ENCODE assay signal across 10 cellular contexts in the genomic region with DNA sequence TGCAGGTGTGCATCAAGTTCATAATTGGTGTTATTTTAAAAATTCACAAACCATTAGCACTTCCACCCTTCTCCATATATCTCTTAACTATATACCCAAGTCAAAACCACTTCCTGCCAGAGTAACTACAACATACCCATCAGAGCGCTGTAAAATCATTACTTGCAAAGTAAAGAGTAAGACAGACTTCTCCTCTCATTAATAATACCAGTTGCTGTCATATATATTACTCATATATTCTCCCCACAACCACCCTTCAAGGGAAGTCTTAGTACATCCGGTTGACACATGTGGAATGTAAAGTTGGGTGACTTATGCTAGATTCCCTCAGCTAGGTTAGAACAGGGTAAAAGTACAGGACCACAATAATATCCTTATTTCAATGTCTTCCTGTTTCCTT. TPM values are rescaled to one million over a fixed set of nuclear protein-coding genes. Genes with fewer than 3 reads are reported as not detected.
DNase-seq lines count a peak whose midpoint lies in the region; ATAC-seq and TF ChIP-seq lines count a peak whose summit lies in the region.
"Had no signal": no experiment of that assay in that cellular context is flagged by ENCODE, and none has a peak within 500 bp of the region (broad histone marks: within the 10 kb centered on the region; RNA-seq: fewer than 3 reads in every experiment).

No MANE protein-coding gene starts in this region.

- H3K4me3 Mint-ChIP-seq in CD8-positive, alpha-beta memory T cell = peak overlapping the region in 4 of 7 donors; percentile 0 to 42 (median 2)

- no peak for TF ChIP-seq POLR2A in spleen (IDR thresholded peaks at IDR 0.05)

- no peak overlapping the region for H3K4me3 ChIP-seq in CD8-positive, alpha-beta memory T cell (ENCODE audit: low read length)
- no peak overlapping the region for H3K4me3 ChIP-seq in spleen
- H3K4me3 ChIP-seq in heart right ventricle = no peak overlapping the region

- ATAC-seq in GM21526 (IDR thresholded peaks at IDR 0.05; ENCODE audit: low FRiP score, unreplicated experiment) = peak; percentile 38
- peak; percentile 63 for ATAC-seq in HG03571 (IDR thresholded peaks at IDR 0.05; ENCODE audit: unreplicated experiment)
- ATAC-seq in heart right ventricle = no peak

- peaks cover 28% of the 10 kb centered on the region for H3K4me1 ChIP-seq in CD8-positive, alpha-beta memory T cell (ENCODE audit: insufficient read depth, low read length)
- H3K4me1 ChIP-seq in spleen = peaks cover 0 to 31% (median 18%) of the 10 kb centered on the region in 6 donors
- peaks cover 0 to 17% (median 4%) of the 10 kb centered on the region in 9 donors for H3K4me1 ChIP-seq in heart right ventricle

- H3K27ac Mint-ChIP-seq in CD8-positive, alpha-beta memory T cell = peak overlapping the region in 7 of 8 donors; percentile 1 to 75 (median 39)

- WGBS in spleen, 5 donors = 19 to 39% (median 31%) methylated on average over 2 of the region's 2 CpGs
- 83 to 91% methylated on average over 2 of the region's 2 CpGs for WGBS in heart right ventricle, 2 donors

- H3K27me3 ChIP-seq in CD8-positive, alpha-beta memory T cell (ENCODE audit: insufficient read depth, low read length, poor library complexity, severe bottlenecking) = no peaks in the 10 kb centered on the region
- peaks cover 0 to 3% (median 0%) of the 10 kb centered on the region in 7 donors for H3K27me3 ChIP-seq in spleen (replicated peaks in 1 of 7)
- peaks cover 0 to 9% (median 0%) of the 10 kb centered on the region in 7 donors for H3K27me3 ChIP-seq in heart right ventricle

- no peaks in the 10 kb centered on the region for H3K9me3 Mint-ChIP-seq in CD8-positive, alpha-beta memory T cell

- peak overlapping the region; percentile 11 for H3K27ac ChIP-seq in CD8-positive, alpha-beta memory T cell (ENCODE audit: low read depth, low read length)
- H3K27ac ChIP-seq in spleen = peak overlapping the region in 1 of 8 donors; percentile 22
- H3K27ac ChIP-seq in heart right ventricle = no peak overlapping the region

- H3K9me3 ChIP-seq in CD8-positive, alpha-beta memory T cell (ENCODE audit: low read length) = no peaks in the 10 kb centered on the region
- H3K9me3 ChIP-seq in spleen (peaks cover 0 to 3% (median 0%) of the 10 kb centered on the region in 8 donors), heart right ventricle (peaks cover 0 to 5% (median 0%) of the 10 kb centered on the region in 11 donors)

- TF ChIP-seq CTCF in spleen (IDR thresholded peaks at IDR 0.05 in 8 of 11, conservative IDR thresholded peaks at IDR 0.05 in 3 of 11) = no peak
- TF ChIP-seq CTCF in heart right ventricle (IDR thresholded peaks at IDR 0.05) = no peak

- no peaks in the 10 kb centered on the region for H3K36me3 ChIP-seq in CD8-positive, alpha-beta memory T cell (ENCODE audit: insufficient read depth, low read length)
- no peaks in the 10 kb centered on the region for H3K36me3 ChIP-seq in spleen
- H3K36me3 ChIP-seq in heart right ventricle = no peaks in the 10 kb centered on the region

- no peak for DNase-seq in CD8-positive, alpha-beta memory T cell
- peak; percentile 68 for DNase-seq in amniotic epithelial cell (ENCODE audit: low read depth)
- DNase-seq in spleen = no peak
- no peak for DNase-seq in NCI-H1092 treated with DMSO at 0.1 percent for 48 hours (lab: John Stamatoyannopoulos, UW)
- DNase-seq in heart right ventricle = no peak
- DNase-seq in activated CD8-positive, alpha-beta memory T cell treated with anti-CD3 and anti-CD28 coated beads, Interleukin-2, amount 50 U/mL, for 48 hours = no peak
- DNase-seq: activated CD4-positive, CD25-positive, alpha-beta regulatory T cell treated with anti-CD3 and anti-CD28 coated beads, Interleukin-2, amount 50 U/mL, for 72 hours; DMS53 had no signal

- H3K4me1 Mint-ChIP-seq in CD8-positive, alpha-beta memory T cell = peaks cover 27 to 33% (median 27%) of the 10 kb centered on the region in 3 donors

- intact Hi-C loops in spleen (cut with DNase I; ENCODE audit: low total_unique reads) (no loop called here), heart right ventricle (cut with DNase I) (no loop called here)

- CTCF ChIA-PET in CD8-positive, alpha-beta memory T cell (lab: Charles Lee) = no interaction called here

- no peaks in the 10 kb centered on the region for H3K27me3 Mint-ChIP-seq in CD8-positive, alpha-beta memory T cell

- peaks cover 0 to 2% (median 0%) of the 10 kb centered on the region in 3 donors for H3K36me3 Mint-ChIP-seq in CD8-positive, alpha-beta memory T cell

- POLR2A ChIA-PET in CD8-positive, alpha-beta memory T cell (lab: Charles Lee) = interaction anchor here (0.6 to 1.5 kb wide), 2 partner anchors 13 to 422 kb away, joined by 3 to 6 read pairs; no protein-coding TSS in a partner anchor

RNA-seq across cellular contexts. Expression of a gene that starts 5.6 kb away (rescaled TPM):
- total RNA-seq in CD8-positive, alpha-beta memory T cell = 10 to 100 TPM; 13.7 to 15.5 TPM
- 0.72 TPM for polyA plus RNA-seq in CD8-positive, alpha-beta memory T cell
- 100 to 1,000 TPM in 1 of 7 donors, 10 to 100 TPM in 2, 1 to 10 TPM in 4; 1.5 to 105 (median 8.2) TPM for total RNA-seq in spleen
- under 1 TPM in 1 of 3 donors, not detected in 2; 0.39 TPM for polyA plus RNA-seq in spleen
- total RNA-seq in heart right ventricle = 1 to 10 TPM in 6 of 10 donors, under 1 TPM in 1, not detected in 3; 0.81 to 5.1 (median 2.8) TPM
- polyA plus RNA-seq in heart right ventricle = under 1 TPM in 1 of 2 donors, not detected in 1; 0.20 TPM

RNA-seq across cellular contexts. Expression of a gene that starts 10.1 kb away (rescaled TPM):
- 1 to 10 TPM; 2.5 to 2.6 TPM for total RNA-seq in CD8-positive, alpha-beta memory T cell
- 0.20 TPM for polyA plus RNA-seq in CD8-positive, alpha-beta memory T cell
- total RNA-seq in spleen = 1 to 10 TPM in 1 of 7 donors, under 1 TPM in 6; 0.29 to 1.5 (median 0.70) TPM
- polyA plus RNA-seq in spleen = under 1 TPM; 0.30 to 0.58 (median 0.32) TPM
- total RNA-seq in heart right ventricle = 1 to 10 TPM in 1 of 10 donors, under 1 TPM in 9; 0.30 to 1.1 (median 0.50) TPM
- under 1 TPM; 0.15 to 0.52 TPM for polyA plus RNA-seq in heart right ventricle

RNA-seq across cellular contexts. Expression of a gene that starts 13.9 kb away (rescaled TPM):
- 10 to 100 TPM; 18.3 to 19.2 TPM for total RNA-seq in CD8-positive, alpha-beta memory T cell
- polyA plus RNA-seq in CD8-positive, alpha-beta memory T cell = 16.5 TPM
- total RNA-seq in spleen (10 to 100 TPM; 14.6 to 21.8 (median 16.2) TPM), heart right ventricle (10 to 100 TPM; 10.1 to 13.6 (median 12.0) TPM)
- polyA plus RNA-seq in spleen (10 to 100 TPM in 2 of 3 donors, 1 to 10 TPM in 1; 8.3 to 11.0 (median 10.1) TPM), heart right ventricle (1 to 10 TPM; 5.9 to 6.7 TPM)

RNA-seq across cellular contexts. Expression of a gene that starts 53.4 kb away (rescaled TPM):
- total RNA-seq in CD8-positive, alpha-beta memory T cell = under 1 TPM; 0.15 to 0.20 TPM
- not detected for polyA plus RNA-seq in CD8-positive, alpha-beta memory T cell
- total RNA-seq in spleen = under 1 TPM in 2 of 7 donors, not detected in 5; 0.19 to 0.27 TPM
- under 1 TPM in 1 of 3 donors, not detected in 2; 0.06 TPM for polyA plus RNA-seq in spleen
- total RNA-seq in heart right ventricle = under 1 TPM in 2 of 10 donors, not detected in 8; 0.14 to 0.24 TPM
- polyA plus RNA-seq in heart right ventricle = not detected

RNA-seq across cellular contexts. Expression of a gene that starts 53.4 kb away (rescaled TPM):
- total RNA-seq in CD8-positive, alpha-beta memory T cell = 1 to 10 TPM; 2.4 to 2.5 TPM
- 0.33 TPM for polyA plus RNA-seq in CD8-positive, alpha-beta memory T cell
- total RNA-seq in spleen (1 to 10 TPM; 1.2 to 8.9 (median 5.1) TPM), heart right ventricle (1 to 10 TPM in 8 of 10 donors, under 1 TPM in 2; 0.66 to 3.1 (median 1.6) TPM)
- polyA plus RNA-seq in spleen (1 to 10 TPM; 1.9 to 4.6 (median 2.7) TPM), heart right ventricle (1 to 10 TPM in 1 of 2 donors, under 1 TPM in 1; 0.80 to 4.4 TPM)

Comparison
In these comparisons a context has a peak if more than half of its experiments do, and no peak if none do; other contexts are left out.
1. ATAC-seq: peak in GM21526 (single experiment) and HG03571 (single experiment); none in heart right ventricle (0 of 8).